ENCODE assay signal across 1 cellular context in genomic region chr2:128608911-128609880, GRCh38.
TF ChIP-seq lines count a peak whose summit lies in the region.

No MANE protein-coding gene starts in this region.

TF ChIP-seq in HepG2, 621 proteins besides CTCF, POLR2A, EP300 and RAD21:
- TF ChIP-seq STAG1 (CRISPR knock-in tag; IDR thresholded peaks at IDR 0.05) (peak; percentile 24; the same call in 1 of the 2 replicates), IRF9 (CRISPR knock-in tag; IDR thresholded peaks at IDR 0.05; ENCODE audit: borderline replicate concordance) (no peak)
